ENCODE assay signal across 20 cellular contexts in genomic region chr1:47757226-47757975, GRCh38.
"Had no signal": no experiment of that assay in that cellular context is flagged by ENCODE, and none has a peak within 500 bp of the region (broad histone marks: within the 10 kb centered on the region; RNA-seq: fewer than 3 reads in every experiment).

No MANE protein-coding gene starts in this region.

- H3K36me3 Mint-ChIP-seq: activated naive CD8-positive, alpha-beta T cell treated with anti-CD3 and anti-CD28 coated beads for 36 hours; naive thymus-derived CD4-positive, alpha-beta T cell; neural progenitor cell had no signal

- H3K9me3 Mint-ChIP-seq: activated B cell treated with CpG ODN at 0.5 μM for 24 hours; activated naive CD8-positive, alpha-beta T cell treated with anti-CD3 and anti-CD28 coated beads for 36 hours; activated T-cell treated with anti-CD3 and anti-CD28 coated beads, Interleukin-2, amount 50 U/mL, for 72 hours; naive thymus-derived CD4-positive, alpha-beta T cell; neural progenitor cell; T-helper 1 cell treated with Interleukin-12 subunit alpha and Interleukin-12 subunit beta and Interleukin-4 antibody, amounts not matched to agents 30 μg/mL and 1 μg/mL, for 36 hours had no signal

- H3K9ac ChIP-seq: neural progenitor cell had no signal

- H3K4me1 Mint-ChIP-seq: activated B cell treated with CpG ODN at 0.5 μM for 24 hours; activated CD4-positive, alpha-beta T cell treated with anti-CD3 and anti-CD28 coated beads for 36 hours; activated naive CD8-positive, alpha-beta T cell treated with anti-CD3 and anti-CD28 coated beads for 36 hours; naive thymus-derived CD4-positive, alpha-beta T cell had no signal

- ATAC-seq: activated CD4-positive, alpha-beta T cell treated with anti-CD3 and anti-CD28 coated beads for 36 hours; activated T-cell treated with anti-CD3 and anti-CD28 coated beads, Interleukin-2, amount 50 U/mL, for 72 hours; gastroesophageal sphincter; naive thymus-derived CD4-positive, alpha-beta T cell had no signal

- DNase-seq: activated B cell treated with CpG ODN at 0.5 μM for 24 hours; activated CD4-positive, alpha-beta T cell treated with anti-CD3 and anti-CD28 coated beads for 36 hours; activated CD4-positive, alpha-beta T cell treated with anti-CD3 and anti-CD28 coated beads, Interleukin-2, amount 50 U/mL, for 48 hours; activated gamma-delta T cell; activated naive CD8-positive, alpha-beta T cell treated with anti-CD3 and anti-CD28 coated beads for 36 hours; activated T-cell treated with anti-CD3 and anti-CD28 coated beads, Interleukin-2, amount 50 U/mL, for 72 hours; dermis blood vessel endothelial cell; effector CD8-positive, alpha-beta T cell; lower lobe of right lung; naive thymus-derived CD4-positive, alpha-beta T cell; stimulated activated CD4-positive, alpha-beta T cell treated with anti-CD3 and anti-CD28 coated beads, Interleukin-4, amount 100 ng/mL, for 1 hour; stimulated activated naive CD4-positive, alpha-beta T cell; T1000; upper lobe of right lung had no signal

- H3K4me3 Mint-ChIP-seq: activated B cell treated with CpG ODN at 0.5 μM for 24 hours; activated CD4-positive, alpha-beta T cell treated with anti-CD3 and anti-CD28 coated beads for 36 hours; activated naive CD8-positive, alpha-beta T cell treated with anti-CD3 and anti-CD28 coated beads for 36 hours; activated T-cell treated with anti-CD3 and anti-CD28 coated beads, Interleukin-2, amount 50 U/mL, for 72 hours; naive thymus-derived CD4-positive, alpha-beta T cell; neural progenitor cell; T-helper 1 cell treated with Interleukin-12 subunit alpha and Interleukin-12 subunit beta and Interleukin-4 antibody, amounts not matched to agents 30 μg/mL and 1 μg/mL, for 36 hours had no signal

- H3K36me3 ChIP-seq: esophagus muscularis mucosa, gastroesophageal sphincter, lower lobe of right lung, neural progenitor cell, thoracic aorta, upper lobe of right lung had no signal

- H3K27ac ChIP-seq: esophagus muscularis mucosa, gastroesophageal sphincter, lower lobe of right lung, neural progenitor cell, upper lobe of right lung had no signal

- H3K4me1 ChIP-seq: lower lobe of right lung, neural progenitor cell had no signal

- H3K4me3 ChIP-seq: esophagus muscularis mucosa, gastroesophageal sphincter, lower lobe of right lung, neural progenitor cell, smooth muscle cell, thoracic aorta, upper lobe of right lung had no signal

- H3K27ac Mint-ChIP-seq: activated B cell treated with CpG ODN at 0.5 μM for 24 hours; activated CD4-positive, alpha-beta T cell treated with anti-CD3 and anti-CD28 coated beads for 36 hours; activated naive CD8-positive, alpha-beta T cell treated with anti-CD3 and anti-CD28 coated beads for 36 hours; activated T-cell treated with anti-CD3 and anti-CD28 coated beads, Interleukin-2, amount 50 U/mL, for 72 hours; naive thymus-derived CD4-positive, alpha-beta T cell; neural progenitor cell; T-helper 1 cell treated with Interleukin-12 subunit alpha and Interleukin-12 subunit beta and Interleukin-4 antibody, amounts not matched to agents 30 μg/mL and 1 μg/mL, for 36 hours had no signal

- H3K27me3 ChIP-seq: esophagus muscularis mucosa, gastroesophageal sphincter, neural progenitor cell, upper lobe of right lung had no signal

- H3K9me3 ChIP-seq: esophagus muscularis mucosa, gastroesophageal sphincter, lower lobe of right lung, thoracic aorta, upper lobe of right lung had no signal
